ENCODE assay signal across 28 cellular contexts in the genomic region with DNA sequence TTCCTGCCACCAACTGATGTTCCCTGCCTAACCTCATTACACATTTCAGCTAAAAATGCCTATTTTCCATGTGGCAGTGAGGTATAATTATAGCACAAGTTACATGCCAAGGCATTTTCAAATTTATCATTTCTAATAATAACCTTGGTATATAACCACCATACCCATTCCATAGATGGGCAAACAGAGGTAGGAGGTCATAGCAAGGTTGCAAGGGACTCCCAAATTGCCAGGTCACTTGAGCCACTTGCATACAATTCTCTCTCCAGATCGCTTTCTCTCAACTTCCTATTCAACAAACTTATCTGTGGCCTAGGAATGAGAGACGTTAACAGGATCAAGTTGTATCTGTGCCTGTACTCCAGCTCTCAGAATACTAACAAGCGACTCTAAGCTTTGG.
"Had no signal": no experiment of that assay in that cellular context is flagged by ENCODE, and none has a peak within 500 bp of the region (broad histone marks: within the 10 kb centered on the region; RNA-seq: fewer than 3 reads in every experiment).

No MANE protein-coding gene starts in this region.

- H3K4me3 Mint-ChIP-seq: activated CD4-positive, alpha-beta T cell treated with anti-CD3 and anti-CD28 coated beads, Interleukin-2, amount 10 ng/mL, durations not matched to agents 24 days and 14 days; activated CD8-positive, alpha-beta T cell treated with anti-CD3 and anti-CD28 coated beads for 36 hours; activated naive CD4-positive, alpha-beta T cell treated with anti-CD3 and anti-CD28 coated beads, Interleukin-2, amount 50 U/mL, for 24 hours; activated naive CD8-positive, alpha-beta T cell treated with anti-CD3 and anti-CD28 coated beads, Interleukin-2, amount 10 ng/mL, durations not matched to agents 7 days and 5 days had no signal

- DNase-seq: activated CD4-positive, alpha-beta T cell treated with anti-CD3 and anti-CD28 coated beads, Interleukin-2, amount 10 ng/mL, durations not matched to agents 24 days and 14 days; activated CD4-positive, alpha-beta T cell treated with anti-CD3 and anti-CD28 coated beads, Interleukin-2, amount 50 U/mL, for 4 hours; activated CD4-positive, CD25-positive, alpha-beta regulatory T cell; activated CD8-positive, alpha-beta T cell treated with anti-CD3 and anti-CD28 coated beads for 36 hours; activated gamma-delta T cell; activated naive CD4-positive, alpha-beta T cell treated with Interleukin-2 at 50 U/mL for 16 hours; activated naive CD8-positive, alpha-beta T cell treated with anti-CD3 and anti-CD28 coated beads, Interleukin-2, amount 10 ng/mL, durations not matched to agents 7 days and 5 days; activated T-cell treated with anti-CD3 and anti-CD28 coated beads, Interleukin-2, amount 50 U/mL, for 1 hour; activated T-cell treated with anti-CD3 and anti-CD28 coated beads, Interleukin-2, amount 50 U/mL, for 72 hours; amygdala; MM.1S; MV-4-11; NCI-H1092; NCI-H1436 treated with DMSO at 0.1 percent for 48 hours; NCI-H1694 treated with DMSO at 0.1 percent for 48 hours; NCI-H2029; NCI-H345; NCI-H524 treated with DMSO at 0.1 percent for 48 hours; SHP77; SJCRH30; T1000; WERI-Rb-1 had no signal

- H3K27me3 ChIP-seq: ascending aorta, cardiac muscle cell, SJCRH30 had no signal

- H3K9me3 ChIP-seq: ascending aorta had no signal

- H3K27ac ChIP-seq: ascending aorta, cardiac muscle cell, SJCRH30, WERI-Rb-1 had no signal

- H3K9me3 Mint-ChIP-seq: activated CD4-positive, alpha-beta T cell treated with anti-CD3 and anti-CD28 coated beads, Interleukin-2, amount 10 ng/mL, durations not matched to agents 24 days and 14 days; activated CD8-positive, alpha-beta T cell treated with anti-CD3 and anti-CD28 coated beads for 36 hours; activated naive CD4-positive, alpha-beta T cell treated with anti-CD3 and anti-CD28 coated beads, Interleukin-2, amount 50 U/mL, for 24 hours; activated naive CD8-positive, alpha-beta T cell treated with anti-CD3 and anti-CD28 coated beads, Interleukin-2, amount 10 ng/mL, durations not matched to agents 7 days and 5 days; activated T-cell treated with anti-CD3 and anti-CD28 coated beads, Interleukin-2, amount 50 U/mL, for 72 hours; activated T-helper 2 cell treated with anti-CD3 and anti-CD28 coated beads, Interferon-gamma antibody, Interleukin-2, Interleukin-4, amounts not matched to agents 10 μg/mL and 5 μg/mL and 100 μg/mL, durations not matched to agents 14 hours and 24 hours and 36 hours had no signal

- H3K4me1 Mint-ChIP-seq: activated naive CD8-positive, alpha-beta T cell treated with anti-CD3 and anti-CD28 coated beads, Interleukin-2, amount 10 ng/mL, durations not matched to agents 7 days and 5 days had no signal

- H3K36me3 ChIP-seq: cardiac muscle cell, SJCRH30, WERI-Rb-1 had no signal

- H3K27me3 Mint-ChIP-seq: activated CD8-positive, alpha-beta T cell treated with anti-CD3 and anti-CD28 coated beads for 36 hours; activated naive CD4-positive, alpha-beta T cell treated with anti-CD3 and anti-CD28 coated beads, Interleukin-2, amount 50 U/mL, for 24 hours had no signal

- H3K4me1 ChIP-seq: ascending aorta had no signal

- H3K4me3 ChIP-seq: ascending aorta, cardiac muscle cell, SJCRH30, SK-N-MC had no signal

- ATAC-seq: activated CD8-positive, alpha-beta T cell treated with anti-CD3 and anti-CD28 coated beads for 36 hours; activated T-cell treated with anti-CD3 and anti-CD28 coated beads, Interleukin-2, amount 50 U/mL, for 72 hours; Panc1 had no signal

- H3K27ac Mint-ChIP-seq: activated CD4-positive, alpha-beta T cell treated with anti-CD3 and anti-CD28 coated beads, Interleukin-2, amount 10 ng/mL, durations not matched to agents 24 days and 14 days; activated CD8-positive, alpha-beta T cell treated with anti-CD3 and anti-CD28 coated beads for 36 hours; activated naive CD4-positive, alpha-beta T cell treated with anti-CD3 and anti-CD28 coated beads, Interleukin-2, amount 50 U/mL, for 24 hours; activated naive CD8-positive, alpha-beta T cell treated with anti-CD3 and anti-CD28 coated beads, Interleukin-2, amount 10 ng/mL, durations not matched to agents 7 days and 5 days; activated T-cell treated with anti-CD3 and anti-CD28 coated beads, Interleukin-2, amount 50 U/mL, for 72 hours; activated T-helper 2 cell treated with anti-CD3 and anti-CD28 coated beads, Interferon-gamma antibody, Interleukin-2, Interleukin-4, amounts not matched to agents 10 μg/mL and 5 μg/mL and 100 μg/mL, durations not matched to agents 14 hours and 24 hours and 36 hours had no signal

- H3K36me3 Mint-ChIP-seq: activated naive CD4-positive, alpha-beta T cell treated with anti-CD3 and anti-CD28 coated beads, Interleukin-2, amount 50 U/mL, for 24 hours; activated naive CD8-positive, alpha-beta T cell treated with anti-CD3 and anti-CD28 coated beads, Interleukin-2, amount 10 ng/mL, durations not matched to agents 7 days and 5 days had no signal
